In the genomic region with DNA sequence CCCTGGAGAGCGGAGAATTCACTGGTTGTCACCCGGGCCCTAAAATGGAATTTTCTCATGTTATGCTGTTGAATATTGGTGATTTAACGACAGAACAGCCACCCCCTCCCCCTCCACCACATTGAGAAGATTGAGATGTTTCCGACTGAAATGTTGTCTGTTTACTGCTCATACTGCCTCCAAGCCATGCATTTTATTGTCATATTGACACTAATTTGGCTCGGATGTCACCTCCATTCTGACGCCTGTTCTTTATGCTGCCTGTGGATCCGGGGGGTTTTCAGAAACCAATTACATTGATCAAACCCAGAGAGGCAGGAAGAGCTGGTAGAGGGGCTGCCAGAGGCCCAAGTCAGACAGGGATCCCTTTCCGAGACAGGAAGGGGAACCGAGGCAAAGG, we compare ENCODE assay signal across 9 cellular contexts.
"Had no signal": no experiment of that assay in that cellular context is flagged by ENCODE, and none has a peak within 500 bp of the region (broad histone marks: within the 10 kb centered on the region; RNA-seq: fewer than 3 reads in every experiment).

No MANE protein-coding gene starts in this region.

- H3K9ac ChIP-seq: GM23248 had no signal

- H3K4me1 Mint-ChIP-seq: IgD-negative memory B cell had no signal

- H3K27ac ChIP-seq: GM23248 had no signal

- H3K27ac Mint-ChIP-seq: IgD-negative memory B cell had no signal

- H3K36me3 Mint-ChIP-seq: IgD-negative memory B cell had no signal

- H3K27me3 Mint-ChIP-seq: IgD-negative memory B cell had no signal

- FAIRE-seq: HTR-8/SVneo had no signal

- H3K36me3 ChIP-seq: HAP-1 had no signal

- H3K9me3 Mint-ChIP-seq: HFFc6, IgD-negative memory B cell had no signal

- H3K4me1 ChIP-seq: HAP-1 had no signal

- ATAC-seq: HCT116 had no signal

- H3K4me3 Mint-ChIP-seq: HFFc6, IgD-negative memory B cell had no signal

- H2AFZ ChIP-seq: GM23248 had no signal

- H3K4me3 ChIP-seq: GM23248, HAP-1 had no signal

- DNase-seq: GM23248, GOT3, H7, HFFc6, KBM-7 had no signal

- H3K9me3 ChIP-seq: HAP-1 had no signal
